19 cellular contexts compared by ENCODE assay signal in genomic region chr17:5502552-5502951, GRCh38.
"Had no signal": no experiment of that assay in that cellular context is flagged by ENCODE, and none has a peak within 500 bp of the region (broad histone marks: within the 10 kb centered on the region; RNA-seq: fewer than 3 reads in every experiment).

No MANE protein-coding gene starts in this region.

- H3K36me3 ChIP-seq: transverse colon had no signal

- H3K9me3 ChIP-seq: body of pancreas, esophagus squamous epithelium, mucosa of descending colon, transverse colon, vagina had no signal

- H3K27ac Mint-ChIP-seq: activated naive CD8-positive, alpha-beta T cell treated with anti-CD3 and anti-CD28 coated beads, Interleukin-2, amount 10 ng/mL, durations not matched to agents 7 days and 5 days had no signal

- ATAC-seq: body of pancreas; left ventricle myocardium superior; mucosa of descending colon; stimulated activated naive CD8-positive, alpha-beta T cell treated with anti-CD3 and anti-CD28 coated beads, Interleukin-15, Interleukin-2, amounts not matched to agents 100 U/mL and 50 U/mL, for 24 hours had no signal

- H3K27me3 ChIP-seq: vagina had no signal

- DNase-seq: activated CD4-positive, alpha-beta T cell treated with anti-CD3 and anti-CD28 coated beads, Interleukin-2, amount 50 U/mL, for 1 hour; activated CD8-positive, alpha-beta memory T cell treated with anti-CD3 and anti-CD28 coated beads, Interleukin-2, amount 50 U/mL, for 48 hours; activated gamma-delta T cell; activated naive CD8-positive, alpha-beta T cell treated with anti-CD3 and anti-CD28 coated beads, Interleukin-2, amount 10 ng/mL, durations not matched to agents 7 days and 5 days; body of pancreas; dermis blood vessel endothelial cell; effector memory CD4-positive, alpha-beta T cell; esophagus squamous epithelium; immature natural killer cell; kidney glomerular epithelial cell; left ventricle myocardium superior; mucosa of descending colon; naive B cell; stimulated activated CD4-positive, alpha-beta T cell treated with anti-CD3 and anti-CD28 coated beads, Interleukin-2, amount 100 ng/mL, for 24 hours; stimulated activated naive CD8-positive, alpha-beta T cell treated with anti-CD3 and anti-CD28 coated beads, Interleukin-15, Interleukin-2, amounts not matched to agents 100 U/mL and 50 U/mL, for 24 hours; substantia nigra; T-helper 9 cell; transverse colon had no signal

- H3K9me3 Mint-ChIP-seq: activated naive CD8-positive, alpha-beta T cell treated with anti-CD3 and anti-CD28 coated beads, Interleukin-2, amount 10 ng/mL, durations not matched to agents 7 days and 5 days; immature natural killer cell; naive B cell had no signal

- H3K4me3 Mint-ChIP-seq: activated naive CD8-positive, alpha-beta T cell treated with anti-CD3 and anti-CD28 coated beads, Interleukin-2, amount 10 ng/mL, durations not matched to agents 7 days and 5 days had no signal

- H3K27ac ChIP-seq: body of pancreas, esophagus squamous epithelium, transverse colon, vagina had no signal

- H3K4me3 ChIP-seq: body of pancreas, esophagus squamous epithelium, mucosa of descending colon, transverse colon, vagina had no signal

- H3K27me3 Mint-ChIP-seq: activated naive CD8-positive, alpha-beta T cell treated with anti-CD3 and anti-CD28 coated beads, Interleukin-2, amount 10 ng/mL, durations not matched to agents 7 days and 5 days; naive B cell had no signal
